25 cellular contexts compared by ENCODE assay signal in the genomic region with DNA sequence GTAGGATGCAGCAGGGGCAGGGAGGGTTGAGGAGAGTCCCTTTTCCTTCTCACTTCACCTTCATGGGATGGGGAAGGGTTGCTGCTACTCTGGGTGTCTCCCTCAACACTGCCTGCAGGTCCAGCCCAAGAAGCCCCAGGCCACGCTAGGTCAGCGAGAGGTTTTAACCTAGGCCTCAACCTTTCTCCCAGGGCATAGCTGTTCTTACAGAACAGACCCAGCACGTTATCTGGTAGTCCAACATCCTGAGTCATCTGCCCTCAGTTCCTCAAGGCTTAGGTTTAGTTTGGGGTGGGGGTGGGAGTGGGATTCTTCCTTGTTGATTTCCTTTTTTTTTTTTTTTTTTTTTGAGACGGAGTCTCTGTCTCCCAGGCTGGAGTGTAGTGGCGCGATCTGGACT. TPM values are rescaled to one million over a fixed set of nuclear protein-coding genes. Genes with fewer than 3 reads are reported as not detected.
DNase-seq lines count a peak whose midpoint lies in the region; ATAC-seq and TF ChIP-seq lines count a peak whose summit lies in the region.
"Had no signal": no experiment of that assay in that cellular context is flagged by ENCODE, and none has a peak within 500 bp of the region (broad histone marks: within the 10 kb centered on the region; RNA-seq: fewer than 3 reads in every experiment).

No MANE protein-coding gene starts in this region.

- CTCF ChIA-PET in CD4-positive, alpha-beta memory T cell (lab: Charles Lee; ENCODE audit: partially characterized antibody) = interaction anchor here (0.5 to 9.1 kb wide), 15 partner anchors 10 to 231 kb away, joined by 3 to 108 read pairs (median 5); partner anchors contain the start of genes ABCC10, CRIP3, DLK2 and POLR1C
- CTCF ChIA-PET in HCT116 (lab: Charles Lee) = interaction anchor here (0.6 to 3.1 kb wide), 4 partner anchors 12 to 232 kb away, joined by 3 to 24 read pairs (median 15); no protein-coding TSS in a partner anchor

- no peaks in the 10 kb centered on the region for H3K27me3 Mint-ChIP-seq in CD4-positive, alpha-beta memory T cell
- H3K27me3 Mint-ChIP-seq in chondrocyte (ENCODE audit: low read depth) = no peaks in the 10 kb centered on the region
- H3K27me3 Mint-ChIP-seq in naive thymus-derived CD8-positive, alpha-beta T cell = no peaks in the 10 kb centered on the region

- no peaks in the 10 kb centered on the region for H4K20me1 ChIP-seq in HCT116 (ENCODE audit: insufficient read depth)

- H3K36me3 ChIP-seq in CD4-positive, alpha-beta memory T cell (ENCODE audit: insufficient read depth, low read length) = peaks cover 13% of the 10 kb centered on the region
- peaks cover 4 to 22% of the 10 kb centered on the region in 2 experiments; a peak in 3 of 4 replicates for H3K36me3 ChIP-seq in HCT116 (ENCODE audit: control insufficient read depth in 1 of 2, insufficient read depth in 2 of 2, low read length in 2 of 2)
- H3K36me3 ChIP-seq in ascending aorta = peaks cover 6 to 17% of the 10 kb centered on the region in 2 donors
- H3K36me3 ChIP-seq: ovary had no signal

- no peak for TF ChIP-seq CTCF in HCT116 (IDR thresholded peaks at IDR 0.05 in 2 of 3, conservative IDR thresholded peaks at IDR 0.05 in 1 of 3; ENCODE audit: borderline replicate concordance in 1 of 3, insufficient read depth in 1 of 3, low read depth in 2 of 3, low read length in 2 of 3)
- TF ChIP-seq CTCF in chondrocyte (IDR thresholded peaks at IDR 0.05) = no peak
- no peak for TF ChIP-seq CTCF in ascending aorta (IDR thresholded peaks at IDR 0.05)

- H3K9ac ChIP-seq in HCT116 (ENCODE audit: low read length) = no peak overlapping the region

- ATAC-seq in HCT116 = no peak
- no peak for ATAC-seq in naive thymus-derived CD8-positive, alpha-beta T cell

- peaks cover 0 to 2% (median 0%) of the 10 kb centered on the region in 8 donors for H3K9me3 Mint-ChIP-seq in CD4-positive, alpha-beta memory T cell
- H3K9me3 Mint-ChIP-seq in chondrocyte (ENCODE audit: low read depth) = no peaks in the 10 kb centered on the region
- no peaks in the 10 kb centered on the region for H3K9me3 Mint-ChIP-seq in naive thymus-derived CD8-positive, alpha-beta T cell
- H3K9me3 Mint-ChIP-seq: activated T-helper 2 cell treated with anti-CD3 and anti-CD28 coated beads, Interferon-gamma antibody, Interleukin-2, Interleukin-4, amounts not matched to agents 10 μg/mL and 5 μg/mL and 100 μg/mL, durations not matched to agents 14 hours and 24 hours and 36 hours; nephron progenitor cell; stimulated activated effector memory CD8-positive, alpha-beta T cell treated with anti-CD3 and anti-CD28 coated beads, Interleukin-12 subunit alpha, Interleukin-12 subunit beta, amount 100 ng/mL, for 72 hours had no signal

- peak overlapping the region in 2 of 8 donors; percentile 41 to 43 for H3K4me3 Mint-ChIP-seq in CD4-positive, alpha-beta memory T cell
- no peak overlapping the region for H3K4me3 Mint-ChIP-seq in chondrocyte (ENCODE audit: unreplicated experiment)
- H3K4me3 Mint-ChIP-seq in naive thymus-derived CD8-positive, alpha-beta T cell = peak overlapping the region in 2 of 10 donors; percentile 26 to 30
- H3K4me3 Mint-ChIP-seq: nephron progenitor cell had no signal

- no peaks in the 10 kb centered on the region for H3K9me3 ChIP-seq in CD4-positive, alpha-beta memory T cell (ENCODE audit: control insufficient read depth in 1 of 2, low read length in 2 of 2)
- H3K9me3 ChIP-seq in HCT116 (ENCODE audit: control insufficient read depth in 1 of 2, insufficient read depth in 1 of 2, low read depth in 1 of 2, low read length in 2 of 2) (no peaks in the 10 kb centered on the region), ascending aorta (no peaks in the 10 kb centered on the region)
- H3K9me3 ChIP-seq: esophagus muscularis mucosa, ovary, Peyer's patch, SJCRH30, spleen, thoracic aorta had no signal

- TF ChIP-seq POLR2A in HCT116 (IDR thresholded peaks at IDR 0.05; ENCODE audit: borderline replicate concordance, extremely low read depth, insufficient read depth, insufficient read length) = no peak

- peak overlapping the region; percentile 76; the same call in 1 of the 2 replicates for H3K4me2 ChIP-seq in HCT116 (ENCODE audit: low read length)

- peaks cover 25 to 37% (median 29%) of the 10 kb centered on the region in 4 donors for H3K4me1 Mint-ChIP-seq in CD4-positive, alpha-beta memory T cell
- peaks cover 53% of the 10 kb centered on the region for H3K4me1 Mint-ChIP-seq in chondrocyte (ENCODE audit: low read depth)
- peaks cover 21 to 44% (median 30%) of the 10 kb centered on the region in 4 donors for H3K4me1 Mint-ChIP-seq in naive thymus-derived CD8-positive, alpha-beta T cell

- H3K27ac Mint-ChIP-seq in CD4-positive, alpha-beta memory T cell = peak overlapping the region in 6 of 7 donors; percentile 41 to 92 (median 79)
- peak overlapping the region; percentile 1 for H3K27ac Mint-ChIP-seq in chondrocyte (ENCODE audit: unreplicated experiment)
- H3K27ac Mint-ChIP-seq in naive thymus-derived CD8-positive, alpha-beta T cell = peak overlapping the region in 8 of 10 donors; percentile 24 to 91 (median 56)
- H3K27ac Mint-ChIP-seq: activated T-helper 2 cell treated with anti-CD3 and anti-CD28 coated beads, Interferon-gamma antibody, Interleukin-2, Interleukin-4, amounts not matched to agents 10 μg/mL and 5 μg/mL and 100 μg/mL, durations not matched to agents 14 hours and 24 hours and 36 hours; nephron progenitor cell had no signal

- peaks cover 33% of the 10 kb centered on the region for H3K4me1 ChIP-seq in CD4-positive, alpha-beta memory T cell (ENCODE audit: insufficient read depth, low read length)
- peaks cover 27 to 50% of the 10 kb centered on the region in 2 experiments for H3K4me1 ChIP-seq in HCT116 (ENCODE audit: control insufficient read depth in 1 of 2, insufficient read depth in 2 of 2, low read length in 2 of 2)
- H3K4me1 ChIP-seq in ascending aorta = peaks cover 7 to 30% of the 10 kb centered on the region in 2 donors

- peak overlapping the region; percentile 8 for H3K27ac ChIP-seq in CD4-positive, alpha-beta memory T cell (ENCODE audit: low read depth, low read length)
- H3K27ac ChIP-seq in HCT116 (ENCODE audit: low read depth, low read length) (no peak overlapping the region), ascending aorta (no peak overlapping the region)
- H3K27ac ChIP-seq: esophagus muscularis mucosa, ovary, SJCRH30, thoracic aorta had no signal

- POLR2A ChIA-PET in CD4-positive, alpha-beta memory T cell (lab: Charles Lee; ENCODE audit: partially characterized antibody) = interaction anchor here (0.6 to 4.7 kb wide), 6 partner anchors 12 to 110 kb away, joined by 3 to 33 read pairs (median 8); partner anchors contain the start of genes DLK2, LRRC73, POLR1C and TJAP1
- POLR2A ChIA-PET in HCT116 (lab: Charles Lee) = interaction anchor here (1.3 kb wide), 1 partner anchor 14 kb away, joined by 5 read pairs; no protein-coding TSS in a partner anchor
- POLR2A ChIA-PET in naive thymus-derived CD8-positive, alpha-beta T cell (lab: Charles Lee) = no interaction called here

- no peaks in the 10 kb centered on the region for H3K9me2 ChIP-seq in HCT116 (ENCODE audit: insufficient read depth)

- peaks cover 44% of the 10 kb centered on the region for H3K79me2 ChIP-seq in HCT116 (ENCODE audit: insufficient read depth, low read length)

- intact Hi-C loops in CD4-positive, alpha-beta memory T cell (cut with micrococcal nuclease) = no loop called here
- intact Hi-C loops in HCT116 (cut with micrococcal nuclease) = no loop called here
- intact Hi-C loops in ascending aorta (cut with DNase I) = no loop called here

- no peak overlapping the region for H3K4me3 ChIP-seq in CD4-positive, alpha-beta memory T cell (ENCODE audit: low read length in 2 of 2)
- H3K4me3 ChIP-seq in HCT116 (replicated peaks in 1 of 2; ENCODE audit: low read depth in 1 of 2, low read length in 2 of 2) = no peak overlapping the region
- H3K4me3 ChIP-seq in ascending aorta = no peak overlapping the region
- H3K4me3 ChIP-seq: esophagus muscularis mucosa, ovary, Peyer's patch, SJCRH30, spleen, thoracic aorta had no signal

- TF ChIP-seq RAD21 in HCT116 (IDR thresholded peaks at IDR 0.05; ENCODE audit: low read depth) = no peak

- no peaks in the 10 kb centered on the region for H3K27me3 ChIP-seq in CD4-positive, alpha-beta memory T cell (ENCODE audit: insufficient read depth, low read length)
- H3K27me3 ChIP-seq in HCT116 (ENCODE audit: insufficient read depth, low read length) (no peaks in the 10 kb centered on the region), ascending aorta (no peaks in the 10 kb centered on the region)
- H3K27me3 ChIP-seq: esophagus muscularis mucosa, ovary, Peyer's patch, SJCRH30, spleen had no signal

- no TSS peak for BruUV-seq in HCT116 (replicated peaks; lab: Mats Ljungman, UMichigan)

- DNase-seq in CD4-positive, alpha-beta memory T cell = no peak
- no peak for DNase-seq in HCT116 (ENCODE audit: low read depth, low spot score)
- DNase-seq in chondrocyte (ENCODE audit: low spot score) = no peak
- no peak for DNase-seq in naive thymus-derived CD8-positive, alpha-beta T cell
- DNase-seq in ascending aorta (ENCODE audit: low spot score in 2 of 2) = no peak
- DNase-seq in activated effector memory CD4-positive, alpha-beta T cell treated with Interleukin-2 at 50 U/mL for 16 hours = no peak
- DNase-seq in activated CD8-positive, alpha-beta memory T cell treated with anti-CD3 and anti-CD28 coated beads, Interleukin-2, amount 50 U/mL, for 4 hours = no peak
- DNase-seq: activated CD4-positive, alpha-beta T cell treated with anti-CD3 and anti-CD28 coated beads for 48 hours; DMS153; effector memory CD4-positive, alpha-beta T cell; KG1; left ventricle myocardium superior; NCI-H524 treated with DMSO at 0.1 percent for 48 hours; nephron progenitor cell; ovary; retina; spleen; stimulated activated CD4-positive, alpha-beta T cell treated with anti-CD3 and anti-CD28 coated beads, Interleukin-2, amount 100 ng/mL, for 48 hours had no signal

- H2AFZ ChIP-seq in HCT116 (ENCODE audit: low read depth, low read length, poor library complexity, severe bottlenecking) = no peak overlapping the region

- H3K36me3 Mint-ChIP-seq in CD4-positive, alpha-beta memory T cell = peaks cover under 1 to 20% of the 10 kb centered on the region in 2 donors
- peaks cover 3% of the 10 kb centered on the region for H3K36me3 Mint-ChIP-seq in chondrocyte (ENCODE audit: low read depth)
- H3K36me3 Mint-ChIP-seq in naive thymus-derived CD8-positive, alpha-beta T cell = peaks cover 0 to 18% (median 0%) of the 10 kb centered on the region in 3 donors

- RAD21 ChIA-PET in HCT116 (lab: Charles Lee; ENCODE audit: low non-redundant PET in 1 of 2, low total read pairs in 2 of 2, uncharacterized antibody in 2 of 2, unreplicated experiment in 2 of 2) = no interaction called here

RNA-seq across cellular contexts. Expression of gene LRRC73, which starts 15.8 kb away (rescaled TPM):
- under 1 TPM; 0.55 to 0.67 TPM for total RNA-seq in CD4-positive, alpha-beta memory T cell
- polyA plus RNA-seq in CD4-positive, alpha-beta memory T cell = not detected
- total RNA-seq in HCT116 (2021; ENCODE audit: unreplicated experiment) (1.2 TPM), chondrocyte (0.24 to 0.62 TPM (median 0.49 TPM) in 3 replicates), ascending aorta (not detected)
- 0.65 and 0.97 TPM in 2 replicates for polyA plus RNA-seq in HCT116 (2012)
- under 1 TPM; 0.41 to 0.49 TPM for total RNA-seq in naive thymus-derived CD8-positive, alpha-beta T cell
- not detected for polyA plus RNA-seq in naive thymus-derived CD8-positive, alpha-beta T cell
- total RNA-seq: mononuclear cell had no signal

RNA-seq across cellular contexts. Expression of gene TJAP1, which starts 17.0 kb away (rescaled TPM):
- 10 to 100 TPM; 52.0 to 54.4 TPM for total RNA-seq in CD4-positive, alpha-beta memory T cell
- 10 to 100 TPM in 1 of 2 donors, 1 to 10 TPM in 1; 7.3 to 12.1 TPM for polyA plus RNA-seq in CD4-positive, alpha-beta memory T cell
- 45.2 TPM for total RNA-seq in HCT116 (2021; ENCODE audit: unreplicated experiment)
- 29.1 and 32.0 TPM in 2 replicates for polyA plus RNA-seq in HCT116 (2012)
- total RNA-seq in chondrocyte = 27.7 to 35.3 TPM (median 31.0 TPM) in 3 replicates
- 10 to 100 TPM; 47.7 to 54.7 TPM for total RNA-seq in naive thymus-derived CD8-positive, alpha-beta T cell
- polyA plus RNA-seq in naive thymus-derived CD8-positive, alpha-beta T cell = 10 to 100 TPM in 1 of 3 donors, 1 to 10 TPM in 2; 5.1 to 12.1 (median 8.4) TPM
- total RNA-seq in ascending aorta = 71.6 TPM

RNA-seq across cellular contexts. Expression of gene YIPF3, which starts 22.4 kb away (rescaled TPM):
- 10 to 100 TPM; 74.8 to 82.9 TPM for total RNA-seq in CD4-positive, alpha-beta memory T cell
- 10 to 100 TPM; 82.2 to 94.7 TPM for polyA plus RNA-seq in CD4-positive, alpha-beta memory T cell
- total RNA-seq in HCT116 (2021; ENCODE audit: unreplicated experiment) (84.5 TPM), chondrocyte (131 to 142 TPM (median 133 TPM) in 3 replicates), ascending aorta (71.4 TPM)
- 112 and 118 TPM in 2 replicates for polyA plus RNA-seq in HCT116 (2012)
- total RNA-seq in naive thymus-derived CD8-positive, alpha-beta T cell = 10 to 100 TPM; 77.0 to 77.5 TPM
- polyA plus RNA-seq in naive thymus-derived CD8-positive, alpha-beta T cell = 10 to 100 TPM; 58.4 to 70.4 (median 68.3) TPM

RNA-seq across cellular contexts. Expression of gene POLR1C, which starts 22.6 kb away (rescaled TPM):
- 10 to 100 TPM; 42.5 to 47.7 TPM for total RNA-seq in CD4-positive, alpha-beta memory T cell
- polyA plus RNA-seq in CD4-positive, alpha-beta memory T cell = 10 to 100 TPM; 14.4 to 21.9 TPM
- total RNA-seq in HCT116 (2021; ENCODE audit: unreplicated experiment) (84.6 TPM), chondrocyte (19.3 to 28.2 TPM (median 20.1 TPM) in 3 replicates), ascending aorta (51.5 TPM)
- 66.5 and 85.7 TPM in 2 replicates for polyA plus RNA-seq in HCT116 (2012)
- 10 to 100 TPM; 47.9 to 51.9 TPM for total RNA-seq in naive thymus-derived CD8-positive, alpha-beta T cell
- 10 to 100 TPM in 2 of 3 donors, 1 to 10 TPM in 1; 9.4 to 23.2 (median 14.6) TPM for polyA plus RNA-seq in naive thymus-derived CD8-positive, alpha-beta T cell

RNA-seq across cellular contexts. Expression of gene DLK2, which starts 39.0 kb away (rescaled TPM):
- under 1 TPM; 0.33 to 0.49 TPM for total RNA-seq in CD4-positive, alpha-beta memory T cell
- 1 to 10 TPM; 1.2 to 1.4 TPM for polyA plus RNA-seq in CD4-positive, alpha-beta memory T cell
- total RNA-seq in HCT116 (2021; ENCODE audit: unreplicated experiment) = 1.6 TPM
- polyA plus RNA-seq in HCT116 (2012) = 2.7 and 2.8 TPM in 2 replicates
- 0.29 to 1.3 TPM (median 1.1 TPM) in 3 replicates for total RNA-seq in chondrocyte
- 1 to 10 TPM in 1 of 2 experiments, under 1 TPM in 1; 0.71 to 1.2 TPM for total RNA-seq in naive thymus-derived CD8-positive, alpha-beta T cell
- 1 to 10 TPM in 1 of 3 donors, under 1 TPM in 1, not detected in 1; 0.22 to 1.2 TPM for polyA plus RNA-seq in naive thymus-derived CD8-positive, alpha-beta T cell
- not detected for total RNA-seq in ascending aorta
- total RNA-seq: Peyer's patch, thoracic aorta had no signal

Comparison
In these comparisons a context has a peak if more than half of its experiments do, and no peak if none do; other contexts are left out.
1. H3K27ac Mint-ChIP-seq: peak in every context shown above with its lines; median percentile 79 in CD4-positive, alpha-beta memory T cell; 56 in naive thymus-derived CD8-positive, alpha-beta T cell; 1 in chondrocyte.